In the genomic region with DNA sequence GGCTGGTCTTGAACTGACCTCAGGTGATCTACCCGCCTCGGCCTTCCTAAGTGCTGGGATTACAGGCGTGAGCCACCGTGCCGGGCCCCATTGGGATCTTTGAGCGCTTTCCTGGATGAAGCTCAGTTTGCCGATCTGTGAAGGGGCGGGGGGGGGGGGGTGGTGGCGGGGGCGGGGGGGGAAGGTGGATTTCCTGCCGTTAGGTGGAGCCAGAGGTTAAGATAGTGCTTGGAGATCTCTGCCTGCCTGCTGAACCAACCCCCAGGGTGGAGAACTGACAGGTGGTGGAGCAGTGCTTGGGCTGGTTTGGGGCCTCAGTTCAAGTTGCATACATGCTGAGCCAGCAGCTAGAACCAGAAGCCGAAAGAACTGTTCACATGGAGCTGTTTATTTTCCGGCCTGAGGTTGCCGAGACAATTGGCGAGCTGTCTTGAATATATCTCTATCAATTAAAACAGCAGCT, we compare ENCODE assay signal across 8 cellular contexts. TPM values are rescaled to one million over a fixed set of nuclear protein-coding genes. Genes with fewer than 3 reads are reported as not detected.
A peak's percentile ranks its signal among the peaks of the same experiment; 100 is the strongest.
DNase-seq lines count a peak whose midpoint lies in the region; ATAC-seq and TF ChIP-seq lines count a peak whose summit lies in the region.

No MANE protein-coding gene starts in this region.

- ATAC-seq in HG02678 (IDR thresholded peaks at IDR 0.05; ENCODE audit: unreplicated experiment), result no peak

- H3K9me3 ChIP-seq in neutrophil (no peaks in the 10 kb centered on the region), tibial nerve (no peaks in the 10 kb centered on the region)

- CTCF ChIA-PET in RWPE1 (lab: Yijun Ruan, JAX), result interaction anchor here (0.5 to 7.5 kb wide), 19 partner anchors 10 to 326 kb away, joined by 3 to 166 read pairs (median 4); no protein-coding TSS in a partner anchor

- H3K36me3 ChIP-seq in neutrophil (no peaks in the 10 kb centered on the region), tibial nerve (no peaks in the 10 kb centered on the region)

- 4 to 10% methylated on average over 9 to 14 of the region's 15 CpGs for WGBS in tibial nerve, 2 donors

- no peak for TF ChIP-seq POLR2A in tibial nerve (IDR thresholded peaks at IDR 0.05)

- DNase-seq in DMS153 (lab: John Stamatoyannopoulos, UW) (peak; percentile 92), LHCN-M2 (ENCODE audit: low read depth) (peak; percentile 75), RWPE1 (ENCODE audit: low spot score) (peak; percentile 98), foreskin fibroblast (peak in 1 of 2 donors; percentile 60), tibial nerve (ENCODE audit: low spot score in 2 of 2) (peak in 1 of 2 donors; percentile 28)
- peak; percentile 81 for DNase-seq in activated effector memory CD4-positive, alpha-beta T cell treated with anti-CD3 and anti-CD28 coated beads, Interleukin-2, amount 50 U/mL, for 16 hours

- H3K4me3 ChIP-seq in foreskin fibroblast (ENCODE audit: low read depth in 1 of 2, low read length in 2 of 2) (peak overlapping the region; percentile 58 to 73), neutrophil (ENCODE audit: low read depth in 1 of 2, low read length in 1 of 2) (peak overlapping the region; percentile 31 to 61), tibial nerve (peak overlapping the region; percentile 45 to 74 (median 48))

- H3K27me3 ChIP-seq in neutrophil (peaks cover 65% of the 10 kb centered on the region), tibial nerve (no peaks in the 10 kb centered on the region)

- peaks cover 25 to 28% of the 10 kb centered on the region in 2 experiments for H3K4me1 ChIP-seq in neutrophil (ENCODE audit: control insufficient read depth in 1 of 2, insufficient read depth in 1 of 2, low read depth in 1 of 2, low read length in 1 of 2)
- H3K4me1 ChIP-seq in tibial nerve, result peaks cover 0 to 37% (median 10%) of the 10 kb centered on the region in 4 donors

- TF ChIP-seq CTCF in RWPE1 (conservative IDR thresholded peaks at IDR 0.05; ENCODE audit: low read depth) (peak; percentile 34), foreskin fibroblast (IDR thresholded peaks at IDR 0.05; ENCODE audit: low read depth, low read length) (no peak), neutrophil (IDR thresholded peaks at IDR 0.05) (no peak), tibial nerve (IDR thresholded peaks at IDR 0.05) (peak in 2 of 5 experiments; percentile 23 to 31)

- POLR2A ChIA-PET in RWPE1 (lab: Yijun Ruan, JAX; ENCODE audit: low non-redundant PET), result interaction anchor here (0.8 kb wide), 1 partner anchor 27 kb away, joined by 3 read pairs; no protein-coding TSS in a partner anchor

- TF ChIP-seq EP300 in tibial nerve (IDR thresholded peaks at IDR 0.05), result no peak

- H3K27ac ChIP-seq in RWPE1, result peak overlapping the region; percentile 78
- H3K27ac ChIP-seq in neutrophil, result no peak overlapping the region
- peak overlapping the region in 2 of 4 donors; percentile 19 to 46 for H3K27ac ChIP-seq in tibial nerve

RNA-seq across cellular contexts. Expression of gene TMCC2, which starts 1.7 kb away (rescaled TPM):
- 2.8 and 3.3 TPM in 2 replicates for total RNA-seq in LHCN-M2 (2014; rRNA removed)
- 4.4 TPM for polyA plus RNA-seq in LHCN-M2 (2012)
- 1 to 10 TPM; 2.4 to 4.8 (median 2.7) TPM for total RNA-seq in tibial nerve

RNA-seq across cellular contexts. Expression of gene DSTYK, which starts 17.9 kb away (rescaled TPM):
- total RNA-seq in LHCN-M2 (2014; rRNA removed) (7.2 and 8.1 TPM in 2 replicates), tibial nerve (10 to 100 TPM; 10.5 to 15.5 (median 14.1) TPM)
- polyA plus RNA-seq in LHCN-M2 (2012), result 5.7 TPM
